1 cellular context compared by ENCODE assay signal in the genomic region with DNA sequence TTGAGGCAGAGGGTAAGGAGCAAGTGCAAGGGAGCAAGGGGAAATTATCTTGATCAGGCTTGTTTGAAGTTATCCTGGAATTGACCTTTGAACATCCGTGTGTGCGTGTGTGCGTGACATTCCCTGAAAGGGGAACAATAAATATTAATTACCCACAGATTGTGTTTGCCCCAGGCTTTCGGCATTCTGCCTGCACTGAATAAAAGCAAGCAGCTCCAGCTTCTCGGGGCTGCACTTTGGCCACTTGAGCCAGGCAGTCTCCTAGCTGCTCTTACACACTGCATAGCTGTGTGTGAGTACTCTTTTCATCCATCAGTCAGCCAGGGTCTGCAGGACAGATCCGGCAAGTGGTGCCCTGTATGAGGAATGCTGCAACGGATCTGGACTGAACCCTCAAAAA.
TF ChIP-seq lines count a peak whose summit lies in the region.

No MANE protein-coding gene starts in this region.

TF ChIP-seq in K562, 482 proteins besides CTCF, POLR2A, EP300 and RAD21:
- TF ChIP-seq ESRRA (IDR thresholded peaks at IDR 0.05; ENCODE audit: borderline replicate concordance, low read depth) (0 out of 2 replicates have a peak, but pooled peaks have one; percentile 13), SOX6 (IDR thresholded peaks at IDR 0.05) (no peak), SP2 (IDR thresholded peaks at IDR 0.05; ENCODE audit: extremely low read depth, low read depth, low read length, poor library complexity, severe bottlenecking) (no peak)
